Comparison of ENCODE assay signal across 31 cellular contexts in the genomic region with DNA sequence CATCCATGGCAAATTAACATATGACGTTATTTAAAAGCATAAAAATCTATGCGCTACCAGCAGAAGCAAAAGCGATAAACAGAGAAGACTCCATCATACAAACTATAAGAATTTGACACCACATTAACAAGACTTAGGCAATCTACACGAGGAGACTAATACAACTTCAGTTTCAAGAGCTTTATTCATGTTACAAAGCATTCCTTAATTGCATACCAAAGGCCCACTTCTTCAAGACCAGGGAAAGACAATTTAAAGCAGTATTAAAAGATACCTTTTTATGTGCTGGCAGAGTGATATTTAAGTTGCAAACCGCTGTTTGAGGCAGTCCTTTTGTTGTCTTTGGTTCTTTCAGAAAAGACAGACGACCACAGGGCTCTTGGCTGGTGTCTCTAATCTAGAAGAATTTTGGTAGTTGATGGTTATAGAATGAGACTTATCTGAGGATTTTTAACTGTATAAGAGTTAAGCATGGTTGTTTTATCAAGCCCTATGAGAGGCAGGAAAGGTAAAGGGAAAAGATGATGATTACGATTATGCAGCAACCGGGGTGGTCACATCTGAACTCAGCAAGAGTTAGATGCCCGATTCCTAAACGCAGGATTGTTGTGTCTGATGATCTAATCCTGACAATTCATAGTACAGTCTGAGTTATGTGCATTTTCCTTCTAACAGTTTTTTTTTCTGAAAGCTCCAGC.
DNase-seq lines count a peak whose midpoint lies in the region; ATAC-seq and TF ChIP-seq lines count a peak whose summit lies in the region.
"Had no signal": no experiment of that assay in that cellular context is flagged by ENCODE, and none has a peak within 500 bp of the region (broad histone marks: within the 10 kb centered on the region; RNA-seq: fewer than 3 reads in every experiment).

No MANE protein-coding gene starts in this region.

- H3K27me3 ChIP-seq in HUES64 (ENCODE audit: insufficient read depth, low read length) (no peaks in the 10 kb centered on the region), ascending aorta (no peaks in the 10 kb centered on the region)
- H3K27me3 ChIP-seq: BLaER1, brain microvascular endothelial cell, gastroesophageal sphincter, stomach, transverse colon had no signal

- intact Hi-C loops in ascending aorta (cut with DNase I), result no loop called here

- peaks cover 18% of the 10 kb centered on the region for H3K4me1 ChIP-seq in HUES64 (ENCODE audit: insufficient read depth, low read length)
- H3K4me1 ChIP-seq in ascending aorta, result peaks cover 0 to under 1% of the 10 kb centered on the region in 2 donors
- H3K4me1 ChIP-seq: A549, BLaER1, Caco-2, gastroesophageal sphincter had no signal

- H3K4me3 ChIP-seq in HUES64 (ENCODE audit: low read length) (no peak overlapping the region), ascending aorta (peak overlapping the region; percentile 35 to 54)
- H3K4me3 ChIP-seq: A549, BLaER1, gastroesophageal sphincter, lung, prostate gland, transverse colon had no signal

- H3K27ac ChIP-seq in HUES64 (ENCODE audit: low read depth, low read length) (peak overlapping the region; percentile 7; the same call in 1 of the 2 replicates), ascending aorta (no peak overlapping the region)
- H3K27ac ChIP-seq: A549, BLaER1, brain microvascular endothelial cell, gastroesophageal sphincter, prostate gland, stomach, transverse colon had no signal

- no peak overlapping the region for H3K9ac ChIP-seq in HUES64 (ENCODE audit: low read depth, low read length)
- H3K9ac ChIP-seq: BLaER1 had no signal

- ATAC-seq in left lobe of liver, result peak; percentile 55
- no peak for ATAC-seq in GM18502 (IDR thresholded peaks at IDR 0.05; ENCODE audit: poor library complexity, unreplicated experiment)
- ATAC-seq: A549; activated CD4-positive, CD25-positive, alpha-beta regulatory T cell treated with anti-CD3 and anti-CD28 coated beads, Interleukin-2, amount 50 U/mL, for 24 hours; esophagus mucosa; gastroesophageal sphincter; Panc1 had no signal

- 63% methylated on average over 10 of the region's 10 CpGs for WGBS in HUES64

- DNase-seq in A172 (ENCODE audit: low spot score), result peak; percentile 8
- no peak for DNase-seq in ascending aorta (ENCODE audit: low spot score in 2 of 2)
- no peak for DNase-seq in left lobe of liver (ENCODE audit: low spot score)
- DNase-seq in NCI-H146 treated with DMSO at 0.1 percent for 48 hours (lab: John Stamatoyannopoulos, UW; ENCODE audit: unreplicated experiment), result no peak
- no peak for DNase-seq in inferior parietal cortex (ENCODE audit: extremely low spot score)
- no peak for DNase-seq in activated CD4-positive, CD25-positive, alpha-beta regulatory T cell treated with anti-CD3 and anti-CD28 coated beads, Interleukin-2, amount 50 U/mL, for 72 hours
- DNase-seq: activated CD4-positive, alpha-beta memory T cell treated with anti-CD3 and anti-CD28 coated beads, Interleukin-2, amount 10 ng/mL, durations not matched to agents 7 days and 5 days; activated effector memory CD4-positive, alpha-beta T cell treated with Interleukin-2 at 50 U/mL for 16 hours; brain microvascular endothelial cell; Caco-2; DMS79; effector memory CD4-positive, alpha-beta T cell; GF-D8; hippocampal formation; NCI-H1105; NCI-H2081 treated with DMSO at 0.1 percent for 48 hours; NCI-H510A treated with DMSO at 0.1 percent for 48 hours; SIG-M5; stimulated activated CD8-positive, alpha-beta memory T cell treated with anti-CD3 and anti-CD28 coated beads, Interleukin-4, amount 100 ng/mL, for 48 hours; stomach; transverse colon had no signal

- peaks cover 52% of the 10 kb centered on the region for H3K36me3 ChIP-seq in HUES64 (ENCODE audit: insufficient read depth, low read length)
- no peaks in the 10 kb centered on the region for H3K36me3 ChIP-seq in ascending aorta
- H3K36me3 ChIP-seq: BLaER1, brain microvascular endothelial cell, gastroesophageal sphincter, prostate gland had no signal

- H3K9me3 ChIP-seq in HUES64 (ENCODE audit: insufficient read depth, low read depth, low read length) (no peaks in the 10 kb centered on the region), ascending aorta (no peaks in the 10 kb centered on the region)
- H3K9me3 ChIP-seq: A549, BLaER1, Caco-2, gastroesophageal sphincter, prostate gland, stomach, transverse colon had no signal

- no peak for TF ChIP-seq CTCF in ascending aorta (IDR thresholded peaks at IDR 0.05)
